In the genomic region with DNA sequence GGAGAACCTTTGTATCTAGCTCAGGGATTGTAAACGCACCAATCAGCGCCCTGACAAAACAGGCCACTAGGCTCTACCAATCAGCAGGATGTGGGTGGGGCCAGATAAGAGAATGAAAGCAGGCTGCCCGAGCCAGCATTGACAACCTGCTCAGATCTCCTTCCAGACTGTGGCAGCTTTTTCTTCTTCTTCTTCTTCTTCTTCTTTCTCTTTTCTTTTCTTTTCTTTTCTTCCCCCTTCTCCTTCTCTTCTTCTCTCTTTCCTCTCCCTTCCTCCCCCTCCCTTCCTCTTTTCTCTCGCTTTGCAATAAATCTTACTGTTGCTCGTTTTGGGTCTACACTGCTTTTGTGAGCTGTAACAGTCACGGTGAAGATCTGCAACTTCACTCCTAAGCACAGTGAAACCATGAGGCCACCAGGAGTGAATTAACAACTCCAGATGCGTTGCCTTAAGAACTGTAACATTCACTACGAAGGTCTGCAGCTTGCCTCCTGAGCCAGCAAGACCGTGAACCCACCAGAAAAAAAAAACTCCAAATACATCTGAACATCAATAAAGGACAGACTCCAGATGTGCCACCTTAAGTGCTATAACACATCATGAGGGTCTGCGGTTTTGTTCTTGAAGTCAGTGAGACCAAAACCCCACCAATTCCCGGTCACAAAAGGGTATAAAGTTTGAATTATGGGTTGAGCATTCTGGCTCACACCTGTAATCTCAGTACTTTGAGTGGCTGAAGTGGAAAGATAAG, we compare ENCODE assay signal across 15 cellular contexts. TPM values are rescaled to one million over a fixed set of nuclear protein-coding genes. Genes with fewer than 3 reads are reported as not detected.
DNase-seq lines count a peak whose midpoint lies in the region; ATAC-seq, FAIRE-seq and TF ChIP-seq lines count a peak whose summit lies in the region.
"Had no signal": no experiment of that assay in that cellular context is flagged by ENCODE, and none has a peak within 500 bp of the region (broad histone marks: within the 10 kb centered on the region; RNA-seq: fewer than 3 reads in every experiment).

No MANE protein-coding gene starts in this region.

- intact Hi-C loops in CD4-positive, alpha-beta T cell (cut with DNase I, micrococcal nuclease) = no loop called here

- no peak for TF ChIP-seq CTCF in CD4-positive, alpha-beta T cell (IDR thresholded peaks at IDR 0.05)
- TF ChIP-seq CTCF in WTC11 (IDR thresholded peaks at IDR 0.05) = no peak

- peaks cover 83% of the 10 kb centered on the region for H3K4me1 Mint-ChIP-seq in CD4-positive, alpha-beta T cell (ENCODE audit: low read depth)
- H3K4me1 Mint-ChIP-seq in WTC11 = peaks cover 62% of the 10 kb centered on the region
- H3K4me1 Mint-ChIP-seq in memory B cell = peaks cover 60% of the 10 kb centered on the region

- no peaks in the 10 kb centered on the region for H3K27me3 ChIP-seq in CD4-positive, alpha-beta T cell (ENCODE audit: control insufficient read depth, insufficient read depth, low read length)

- no peaks in the 10 kb centered on the region for H3K36me3 Mint-ChIP-seq in CD4-positive, alpha-beta T cell (ENCODE audit: low read depth)
- peaks cover 7% of the 10 kb centered on the region; the same call in 1 of the 2 replicates for H3K36me3 Mint-ChIP-seq in WTC11
- H3K36me3 Mint-ChIP-seq in memory B cell = peaks cover 2% of the 10 kb centered on the region

- peak; percentile 82 for FAIRE-seq in GM12892 (lab: Jason Lieb, UNC)

- POLR2A ChIA-PET in CD4-positive, alpha-beta T cell (lab: Charles Lee) = interaction anchor here (0.6 to 2.0 kb wide), 11 partner anchors 8 to 165 kb away, joined by 3 to 11 read pairs (median 5); a partner anchor contains a TSS
- POLR2A ChIA-PET in WTC11 (lab: Charles Lee) = no interaction called here

- H3K27ac Mint-ChIP-seq in CD4-positive, alpha-beta T cell = peak overlapping the region; percentile 95
- peak overlapping the region; percentile 34; the same call in 1 of the 2 replicates for H3K27ac Mint-ChIP-seq in WTC11
- H3K27ac Mint-ChIP-seq in memory B cell = peak overlapping the region; percentile 95

- ATAC-seq in CD4-positive, alpha-beta T cell (ENCODE audit: poor library complexity) = peak; percentile 5
- ATAC-seq in WTC11 (no peak), memory B cell (ENCODE audit: low read depth) (no peak), HG03175 (IDR thresholded peaks at IDR 0.05; ENCODE audit: unreplicated experiment) (no peak), GM18873 (IDR thresholded peaks at IDR 0.05; ENCODE audit: low FRiP score, unreplicated experiment) (no peak)
- ATAC-seq: left ventricle myocardium superior, SK-N-SH treated with all-trans-retinoic acid at 6 μM for 48 hours had no signal

- TF ChIP-seq POLR2A in GM12892 (IDR thresholded peaks at IDR 0.05; ENCODE audit: low read depth, low read length) = no peak

- H3K27ac ChIP-seq in CD4-positive, alpha-beta T cell (ENCODE audit: low read depth, low read length) = peak overlapping the region; percentile 53

- peak overlapping the region; percentile 62 for H3K4me3 Mint-ChIP-seq in CD4-positive, alpha-beta T cell
- H3K4me3 Mint-ChIP-seq in WTC11 (no peak overlapping the region), memory B cell (peak overlapping the region; percentile 55)

- no peak for DNase-seq in CD4-positive, alpha-beta T cell
- DNase-seq in GM12892 (ENCODE audit: insufficient read length) (no peak), WTC11 (ENCODE audit: low spot score) (no peak), memory B cell (ENCODE audit: low spot score in 2 of 2) (no peak), ureter (ENCODE audit: low spot score) (no peak), activated gamma-delta T cell (lab: John Stamatoyannopoulos, UW) (no peak)
- DNase-seq: C1 segment of cervical spinal cord; effector CD8-positive, alpha-beta T cell; GF-D8; left ventricle myocardium superior; NCI-H146; stimulated activated CD4-positive, alpha-beta T cell treated with anti-CD3 and anti-CD28 coated beads, Interleukin-2, amount 100 ng/mL, for 24 hours had no signal

- no peaks in the 10 kb centered on the region for H3K27me3 Mint-ChIP-seq in CD4-positive, alpha-beta T cell
- H3K27me3 Mint-ChIP-seq in WTC11 (ENCODE audit: low read depth) = no peaks in the 10 kb centered on the region
- no peaks in the 10 kb centered on the region for H3K27me3 Mint-ChIP-seq in memory B cell

- CTCF ChIA-PET in CD4-positive, alpha-beta T cell (lab: Charles Lee) = interaction anchor here (1.4 to 2.2 kb wide), 3 partner anchors 15 to 74 kb away, joined by 3 to 8 read pairs (median 6); no protein-coding TSS in a partner anchor
- CTCF ChIA-PET in WTC11 (lab: Charles Lee) = no interaction called here

- no peaks in the 10 kb centered on the region for H3K9me3 ChIP-seq in CD4-positive, alpha-beta T cell (ENCODE audit: control insufficient read depth, low read length)

- H3K9me3 Mint-ChIP-seq in CD4-positive, alpha-beta T cell = no peaks in the 10 kb centered on the region
- H3K9me3 Mint-ChIP-seq in WTC11 (peaks cover 13% of the 10 kb centered on the region), memory B cell (peaks cover 2% of the 10 kb centered on the region)

TF ChIP-seq in WTC11, 78 proteins besides CTCF, POLR2A, EP300 and RAD21:
- TF ChIP-seq, protein P1, sequence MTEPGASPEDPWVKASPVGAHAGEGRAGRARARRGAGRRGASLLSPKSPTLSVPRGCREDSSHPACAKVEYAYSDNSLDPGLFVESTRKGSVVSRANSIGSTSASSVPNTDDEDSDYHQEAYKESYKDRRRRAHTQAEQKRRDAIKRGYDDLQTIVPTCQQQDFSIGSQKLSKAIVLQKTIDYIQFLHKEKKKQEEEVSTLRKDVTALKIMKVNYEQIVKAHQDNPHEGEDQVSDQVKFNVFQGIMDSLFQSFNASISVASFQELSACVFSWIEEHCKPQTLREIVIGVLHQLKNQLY (CRISPR knock-in tag; IDR thresholded peaks at IDR 0.05) = no peak
- TF ChIP-seq, protein P2, sequence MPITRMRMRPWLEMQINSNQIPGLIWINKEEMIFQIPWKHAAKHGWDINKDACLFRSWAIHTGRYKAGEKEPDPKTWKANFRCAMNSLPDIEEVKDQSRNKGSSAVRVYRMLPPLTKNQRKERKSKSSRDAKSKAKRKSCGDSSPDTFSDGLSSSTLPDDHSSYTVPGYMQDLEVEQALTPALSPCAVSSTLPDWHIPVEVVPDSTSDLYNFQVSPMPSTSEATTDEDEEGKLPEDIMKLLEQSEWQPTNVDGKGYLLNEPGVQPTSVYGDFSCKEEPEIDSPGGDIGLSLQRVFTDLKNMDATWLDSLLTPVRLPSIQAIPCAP (CRISPR knock-in tag; IDR thresholded peaks at IDR 0.05) = no peak
- TF ChIP-seq ZNF416 (CRISPR knock-in tag; IDR thresholded peaks at IDR 0.05) (no peak), NFYB (CRISPR knock-in tag; conservative IDR thresholded peaks at IDR 0.05; ENCODE audit: low read depth) (peak; percentile 54), SOX15 (CRISPR knock-in tag; IDR thresholded peaks at IDR 0.05) (no peak)

RNA-seq across cellular contexts. Expression of a gene that starts 19.6 kb away (rescaled TPM):
- 10 to 100 TPM; 58.3 to 58.4 TPM for total RNA-seq in CD4-positive, alpha-beta T cell
- 7.5 TPM for polyA plus RNA-seq in GM12892 (2012; ENCODE audit: missing spikeins)
- total RNA-seq in WTC11 (2021) = 14.8 to 21.1 TPM (median 16.9 TPM) in 3 replicates
- 43.8 TPM for total RNA-seq in ureter

RNA-seq across cellular contexts. Expression of a gene that starts 41.9 kb away (rescaled TPM):
- 10 to 100 TPM; 25.8 to 27.4 TPM for total RNA-seq in CD4-positive, alpha-beta T cell
- 13.7 TPM for polyA plus RNA-seq in GM12892 (2012; ENCODE audit: missing spikeins)
- total RNA-seq in WTC11 (2021) = 39.5 to 43.7 TPM (median 41.6 TPM) in 3 replicates
- 6.7 TPM for total RNA-seq in ureter

Comparison
In these comparisons a context has a peak if more than half of its experiments do, and no peak if none do; other contexts are left out.
1. H3K27ac Mint-ChIP-seq: peak in every context shown above with its lines; median percentile 95 in CD4-positive, alpha-beta T cell; 95 in memory B cell; 34 in WTC11.